Comparison of ENCODE assay signal across 8 cellular contexts in the genomic region with DNA sequence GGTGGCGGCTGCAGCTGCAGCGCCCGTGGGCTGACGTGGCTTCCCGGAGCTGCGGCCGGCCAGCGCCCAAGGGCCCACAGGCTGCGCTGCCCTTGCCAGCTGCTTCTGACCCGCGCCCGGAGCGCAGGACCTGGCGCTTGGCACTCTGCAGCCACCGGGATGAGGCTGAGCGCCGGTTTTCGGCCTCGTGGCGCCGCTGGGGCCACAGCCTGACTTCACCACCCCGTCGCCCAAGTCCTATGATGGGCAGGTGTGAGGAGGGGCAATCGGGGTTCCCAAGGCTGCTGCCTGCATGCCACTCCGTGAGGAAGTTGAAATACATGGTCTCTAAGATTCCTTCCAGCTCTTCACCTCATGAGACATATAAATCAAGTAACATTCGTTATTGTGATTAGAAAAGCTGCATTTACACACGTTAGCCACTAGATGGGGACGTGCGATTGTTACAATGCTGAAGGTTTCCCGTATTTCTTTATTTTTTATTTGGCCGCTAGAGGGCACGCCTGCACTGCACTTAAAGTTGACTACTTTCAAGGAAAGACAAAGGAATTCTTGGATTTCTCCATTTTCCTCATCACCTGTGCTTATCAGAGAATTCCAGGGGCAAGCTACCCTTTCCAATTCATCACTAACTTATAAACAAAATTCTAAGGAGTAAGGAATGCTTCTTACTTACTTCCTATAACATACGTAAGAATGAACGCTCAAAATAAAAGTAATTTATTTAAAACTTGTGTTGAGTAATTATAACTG. TPM values are rescaled to one million over a fixed set of nuclear protein-coding genes. Genes with fewer than 3 reads are reported as not detected.
DNase-seq lines count a peak whose midpoint lies in the region; ATAC-seq and TF ChIP-seq lines count a peak whose summit lies in the region.
"Not testable (repeated sequence)": the region's sequence is repeated elsewhere in the genome, so short reads cannot be mapped to it uniquely, and the experiment has no call there.

No MANE protein-coding gene starts in this region.

- DNase-seq in G401 (ENCODE audit: low spot score) (peak; percentile 61), H7 (peak; percentile 25), hepatocyte (ENCODE audit: low spot score) (peak; percentile 18), tibial artery (peak; percentile 62 to 71)
- peak; percentile 90 for DNase-seq in activated CD4-positive, alpha-beta T cell treated with anti-CD3 and anti-CD28 coated beads, Interleukin-2, amount 10 ng/mL, durations not matched to agents 24 days and 14 days
- peak; percentile 35 to 56 for DNase-seq in central memory CD8-positive, alpha-beta T cell (ENCODE audit: low spot score in 2 of 2)
- not testable (repeated sequence) for DNase-seq in osteocyte (ENCODE audit: extremely low spot score, unreplicated experiment)

- in situ Hi-C loops in G401 (cut with HindIII; ENCODE audit: low sequenced_read_pairs) = not testable (repeated sequence)

- H3K27ac ChIP-seq in KMS-11 (peak overlapping the region; percentile 89), hepatocyte (peak overlapping the region; percentile 88), tibial artery (peak overlapping the region; percentile 86 to 88)

- H3K9me3 ChIP-seq in hepatocyte (ENCODE audit: low read depth); tibial artery: not testable (repeated sequence)

- H3K4me3 ChIP-seq in H7 (ENCODE audit: insufficient read depth, low read depth, low read length) = peak overlapping the region; percentile 51
- not testable (repeated sequence) for H3K4me3 ChIP-seq in KMS-11 (IDR thresholded peaks at IDR 0.05; ENCODE audit: insufficient read depth, low read depth, low read length)
- H3K4me3 ChIP-seq in hepatocyte = peak overlapping the region; percentile 93
- peak overlapping the region; percentile 57 to 76 for H3K4me3 ChIP-seq in tibial artery

- peak; percentile 50 for ATAC-seq in central memory CD8-positive, alpha-beta T cell (replicated peaks; ENCODE audit: extremely low read depth, poor library complexity, severe bottlenecking)

- 5% methylated on average over 32 of the region's 34 CpGs for WGBS in hepatocyte (ENCODE audit: low lambda C conversion rate, missing lambda C conversion rate)

- H4K20me1 ChIP-seq in KMS-11 (ENCODE audit: insufficient read depth); hepatocyte (ENCODE audit: insufficient read depth, poor library complexity, severe bottlenecking): not testable (repeated sequence)

- intact Hi-C loops in activated CD4-positive, alpha-beta T cell treated with anti-CD3 and anti-CD28 coated beads, Interleukin-2, amount 10 ng/mL, durations not matched to agents 24 days and 14 days (cut with micrococcal nuclease) = loop anchor here (5.0 kb wide), 2 partner anchors 180 to 275 kb away; a partner anchor contains a TSS
- intact Hi-C loops in tibial artery (cut with DNase I; ENCODE audit: low total_unique reads) = not testable (repeated sequence)

- peaks cover 11% of the 10 kb centered on the region for H3K4me1 ChIP-seq in KMS-11 (ENCODE audit: low read depth, poor library complexity, severe bottlenecking)
- H3K4me1 ChIP-seq in hepatocyte (ENCODE audit: insufficient read depth); tibial artery: not testable (repeated sequence)

- not testable (repeated sequence) for H3K4me1 Mint-ChIP-seq in activated CD4-positive, alpha-beta T cell treated with anti-CD3 and anti-CD28 coated beads, Interleukin-2, amount 10 ng/mL, durations not matched to agents 24 days and 14 days; central memory CD8-positive, alpha-beta T cell; osteocyte (ENCODE audit: unreplicated experiment)

- peak overlapping the region; percentile 79 for H3K4me2 ChIP-seq in KMS-11
- H3K4me2 ChIP-seq in hepatocyte = peak overlapping the region; percentile 100

- H3K9ac ChIP-seq in KMS-11 = peak overlapping the region; percentile 90

- H3K27ac Mint-ChIP-seq in activated CD4-positive, alpha-beta T cell treated with anti-CD3 and anti-CD28 coated beads, Interleukin-2, amount 10 ng/mL, durations not matched to agents 24 days and 14 days = peak overlapping the region; percentile 93
- peak overlapping the region; percentile 88 for H3K27ac Mint-ChIP-seq in central memory CD8-positive, alpha-beta T cell (ENCODE audit: low read depth)
- H3K27ac Mint-ChIP-seq in osteocyte (ENCODE audit: unreplicated experiment) = peak overlapping the region; percentile 90

- H3K9me3 Mint-ChIP-seq in activated CD4-positive, alpha-beta T cell treated with anti-CD3 and anti-CD28 coated beads, Interleukin-2, amount 10 ng/mL, durations not matched to agents 24 days and 14 days; central memory CD8-positive, alpha-beta T cell; osteocyte (ENCODE audit: unreplicated experiment): not testable (repeated sequence)

- H3K4me3 Mint-ChIP-seq in activated CD4-positive, alpha-beta T cell treated with anti-CD3 and anti-CD28 coated beads, Interleukin-2, amount 10 ng/mL, durations not matched to agents 24 days and 14 days = peak overlapping the region; percentile 86
- peak overlapping the region; percentile 85 for H3K4me3 Mint-ChIP-seq in central memory CD8-positive, alpha-beta T cell
- peak overlapping the region; percentile 79 for H3K4me3 Mint-ChIP-seq in osteocyte (ENCODE audit: unreplicated experiment)

- peaks cover 31% of the 10 kb centered on the region for H3K27me3 Mint-ChIP-seq in activated CD4-positive, alpha-beta T cell treated with anti-CD3 and anti-CD28 coated beads, Interleukin-2, amount 10 ng/mL, durations not matched to agents 24 days and 14 days
- H3K27me3 Mint-ChIP-seq in central memory CD8-positive, alpha-beta T cell = peaks cover 39% of the 10 kb centered on the region
- peaks cover 33% of the 10 kb centered on the region for H3K27me3 Mint-ChIP-seq in osteocyte (ENCODE audit: unreplicated experiment)

- TF ChIP-seq CTCF in KMS-11 (conservative IDR thresholded peaks at IDR 0.05; ENCODE audit: low read depth, low read length) (peak; percentile 84), hepatocyte (IDR thresholded peaks at IDR 0.05; ENCODE audit: poor library complexity) (peak; percentile 82), osteocyte (IDR thresholded peaks at IDR 0.05) (peak; percentile 79), tibial artery (IDR thresholded peaks at IDR 0.05) (peak; percentile 83 to 98)

- not testable (repeated sequence) for H3K79me2 ChIP-seq in KMS-11 (ENCODE audit: insufficient read depth, low read depth); hepatocyte

- H2AFZ ChIP-seq in KMS-11 (ENCODE audit: low read depth) = peak overlapping the region; percentile 91
- H2AFZ ChIP-seq in hepatocyte = peak overlapping the region; percentile 100

- H3K27me3 ChIP-seq in H7 (ENCODE audit: control insufficient read depth, insufficient read depth, low read length); KMS-11 (ENCODE audit: insufficient read depth, low read depth); hepatocyte; tibial artery: not testable (repeated sequence)

- not testable (repeated sequence) for H3K36me3 Mint-ChIP-seq in activated CD4-positive, alpha-beta T cell treated with anti-CD3 and anti-CD28 coated beads, Interleukin-2, amount 10 ng/mL, durations not matched to agents 24 days and 14 days (ENCODE audit: low read depth); central memory CD8-positive, alpha-beta T cell (ENCODE audit: insufficient read depth); osteocyte (ENCODE audit: unreplicated experiment)

- not testable (repeated sequence) for H3K36me3 ChIP-seq in H7 (replicated peaks; ENCODE audit: control insufficient read depth, insufficient read depth, low read length); KMS-11 (ENCODE audit: insufficient read depth); hepatocyte (replicated peaks; ENCODE audit: insufficient read depth, low read depth); tibial artery

- not testable (repeated sequence) for H3K9me2 ChIP-seq in hepatocyte (replicated peaks; ENCODE audit: insufficient read depth)

RNA-seq across cellular contexts. Expression of a gene that starts 1.1 kb away (rescaled TPM):
- total RNA-seq in G401 (2014; rRNA removed; shearing (Covaris generic)) = 6.6 and 15.6 TPM in 2 replicates
- 2.4 and 4.8 TPM in 2 replicates for total RNA-seq in H7 (2014; rRNA removed; shearing (Covaris generic))
- 55.6 and 59.7 TPM in 2 replicates for total RNA-seq in activated CD4-positive, alpha-beta T cell treated with anti-CD3 and anti-CD28 coated beads, Interleukin-2, amount 10 ng/mL, durations not matched to agents 24 days and 14 days
- 24.9 and 29.6 TPM in 2 replicates for total RNA-seq in hepatocyte
- polyA plus RNA-seq in hepatocyte = 16.8 and 23.4 TPM in 2 replicates
- total RNA-seq in osteocyte = 41.7 and 45.0 TPM in 2 replicates

RNA-seq across cellular contexts. Expression of a gene that starts 42.0 kb away (rescaled TPM):
- not detected in 2 replicates for total RNA-seq in G401 (2014; rRNA removed; shearing (Covaris generic))
- 0.14 and 0.44 TPM in 2 replicates for total RNA-seq in H7 (2014; rRNA removed; shearing (Covaris generic))
- total RNA-seq in activated CD4-positive, alpha-beta T cell treated with anti-CD3 and anti-CD28 coated beads, Interleukin-2, amount 10 ng/mL, durations not matched to agents 24 days and 14 days = 20.4 and 22.6 TPM in 2 replicates
- total RNA-seq in hepatocyte (not detected in 2 replicates), osteocyte (not detected in 2 replicates)
- 0.29 and 0.31 TPM in 2 replicates for polyA plus RNA-seq in hepatocyte

Comparison
In these comparisons a context has a peak if more than half of its experiments do, and no peak if none do; other contexts are left out.
1. RNA of a gene that starts 42.0 kb away (total RNA-seq): 20.4 to 22.6 TPM in activated CD4-positive, alpha-beta T cell treated with anti-CD3 and anti-CD28 coated beads, Interleukin-2, amount 10 ng/mL, durations not matched to agents 24 days and 14 days; 0.14 to 0.44 TPM in H7, not detected in G401, not detected in hepatocyte and not detected in osteocyte; every median in the first group is over 10 times any median in the second.
2. Peak in every context shown above with its lines, with median percentiles within 50 percentile points of each other: H3K27ac ChIP-seq, CTCF ChIP-seq, H3K27ac Mint-ChIP-seq and H3K4me3 Mint-ChIP-seq.